19 cellular contexts compared by ENCODE assay signal in the genomic region with DNA sequence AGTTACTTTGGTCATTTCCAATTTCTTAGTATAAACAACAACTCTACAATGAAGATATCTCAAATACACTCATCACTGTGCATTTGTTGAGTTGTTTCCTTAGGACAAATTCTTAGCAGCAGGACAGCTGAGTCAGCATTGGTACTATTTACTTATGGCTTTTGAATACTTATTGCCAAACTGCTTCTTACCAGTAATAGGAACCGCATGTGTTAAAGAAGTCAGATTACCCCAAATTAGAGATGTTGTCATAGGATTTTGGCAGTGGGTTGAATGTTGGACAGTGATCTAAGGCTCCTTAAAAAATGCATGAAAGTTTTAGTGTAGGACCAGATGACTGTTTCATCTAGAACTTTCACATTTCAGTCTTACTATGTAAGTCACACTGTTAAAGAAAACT. TPM values are rescaled to one million over a fixed set of nuclear protein-coding genes. Genes with fewer than 3 reads are reported as not detected.
A peak's percentile ranks its signal among the peaks of the same experiment; 100 is the strongest.
DNase-seq lines count a peak whose midpoint lies in the region; TF ChIP-seq lines count a peak whose summit lies in the region.
"Had no signal": no experiment of that assay in that cellular context is flagged by ENCODE, and none has a peak within 500 bp of the region (broad histone marks: within the 10 kb centered on the region; RNA-seq: fewer than 3 reads in every experiment).

No MANE protein-coding gene starts in this region.

- no peak for TF ChIP-seq CTCF in epithelial cell of esophagus (IDR thresholded peaks at IDR 0.05; ENCODE audit: insufficient read depth, low read depth, low read length, missing control alignments)

- H3K4me2 ChIP-seq in mesenchymal stem cell (ENCODE audit: low read length, poor library complexity, severe bottlenecking), result no peak overlapping the region

- H4K91ac ChIP-seq in mesenchymal stem cell (ENCODE audit: low read length), result no peak overlapping the region

- no peak overlapping the region for H3K23ac ChIP-seq in mesenchymal stem cell (ENCODE audit: low read length in 2 of 2)

- no peak overlapping the region for H2BK15ac ChIP-seq in mesenchymal stem cell (ENCODE audit: low read depth, poor library complexity, severe bottlenecking)

- H4K8ac ChIP-seq in mesenchymal stem cell (ENCODE audit: low read length), result no peak overlapping the region

- no peak overlapping the region for H2BK12ac ChIP-seq in mesenchymal stem cell (ENCODE audit: low read length in 2 of 2)

- H3K27me3 ChIP-seq in mesenchymal stem cell (ENCODE audit: control insufficient read depth in 1 of 2, insufficient read depth in 1 of 2, low read length in 2 of 2), result no peaks in the 10 kb centered on the region
- H3K27me3 ChIP-seq: sigmoid colon, upper lobe of right lung had no signal

- H3K4me3 ChIP-seq in SK-N-MC (peak overlapping the region; percentile 15), epithelial cell of esophagus (ENCODE audit: low read length) (no peak overlapping the region), mesenchymal stem cell (ENCODE audit: insufficient read depth in 1 of 2, low read depth in 1 of 2, low read length in 2 of 2) (no peak overlapping the region)
- H3K4me3 ChIP-seq: sigmoid colon, upper lobe of right lung had no signal

- H3K4ac ChIP-seq in mesenchymal stem cell (ENCODE audit: low read depth in 1 of 2, low read length in 2 of 2), result no peak overlapping the region

- in situ Hi-C loops in G401 (cut with HindIII; ENCODE audit: low sequenced_read_pairs), result no loop called here

- peaks cover 3% of the 10 kb centered on the region for H3K4me1 ChIP-seq in mesenchymal stem cell (ENCODE audit: control insufficient read depth, insufficient read depth, low read depth, low read length)
- H3K4me1 ChIP-seq: sigmoid colon had no signal

- H3K36me3 ChIP-seq in SK-N-MC (ENCODE audit: insufficient read depth, low read length), result no peaks in the 10 kb centered on the region
- H3K36me3 ChIP-seq in mesenchymal stem cell (ENCODE audit: control insufficient read depth in 1 of 2, insufficient read depth in 2 of 2, low read depth in 1 of 2, low read length in 2 of 2), result no peaks in the 10 kb centered on the region
- H3K36me3 ChIP-seq: sigmoid colon, upper lobe of right lung had no signal

- 88% methylated on average over 1 of the region's 1 CpG for WGBS in mesenchymal stem cell

- H3K9ac ChIP-seq in SK-N-MC (ENCODE audit: insufficient read length) (no peak overlapping the region), mesenchymal stem cell (ENCODE audit: low read length) (peak overlapping the region; percentile 36)

- peak; percentile 3 for DNase-seq in H4 (ENCODE audit: low spot score)
- DNase-seq in SK-N-MC (ENCODE audit: low read depth, low spot score), result peak; percentile 77
- peak; percentile 71 for DNase-seq in epithelial cell of esophagus (ENCODE audit: low read depth)
- DNase-seq in mesenchymal stem cell, result no peak
- no peak for DNase-seq in G401 (ENCODE audit: low spot score)
- no peak for DNase-seq in stimulated activated CD4-positive, alpha-beta T cell treated with anti-CD3 and anti-CD28 coated beads, Interleukin-15, amount 100 ng/mL, for 24 hours
- no peak for DNase-seq in globus pallidus (ENCODE audit: low spot score)
- DNase-seq in DMS53 (lab: John Stamatoyannopoulos, UW), result no peak
- DNase-seq: activated CD4-positive, alpha-beta T cell treated with anti-CD3 and anti-CD28 coated beads for 4 hours; cerebellar nuclear complex; COR-L47; effector memory CD8-positive, alpha-beta T cell; NCI-H2081 treated with DMSO at 0.1 percent for 48 hours; NCI-H510A; sigmoid colon; stimulated activated CD4-positive, alpha-beta T cell treated with anti-CD3 and anti-CD28 coated beads, Interleukin-1b, Interleukin-23, amount 100 ng/mL, for 48 hours; stimulated activated naive CD4-positive, alpha-beta T cell treated with Interleukin-2 at 50 U/mL for 16 hours; T-helper 1 cell; upper lobe of right lung had no signal

- H3K9me3 ChIP-seq in SK-N-MC (ENCODE audit: low read depth, low read length) (no peaks in the 10 kb centered on the region), mesenchymal stem cell (ENCODE audit: control insufficient read depth, low read length) (no peaks in the 10 kb centered on the region)
- H3K9me3 ChIP-seq: upper lobe of right lung had no signal

- H3K27ac ChIP-seq in SK-N-MC, result peak overlapping the region; percentile 86
- H3K27ac ChIP-seq in mesenchymal stem cell (ENCODE audit: low read length, poor library complexity, severe bottlenecking), result no peak overlapping the region
- H3K27ac ChIP-seq: sigmoid colon, upper lobe of right lung had no signal

- no peak overlapping the region for H2AK5ac ChIP-seq in mesenchymal stem cell (ENCODE audit: low read length, severe bottlenecking)

- H3K14ac ChIP-seq in mesenchymal stem cell (ENCODE audit: low read length in 2 of 2), result no peak overlapping the region

- no peak overlapping the region for H3K18ac ChIP-seq in mesenchymal stem cell (ENCODE audit: low read depth in 1 of 2, low read length in 2 of 2)

- no peak overlapping the region for H2AFZ ChIP-seq in mesenchymal stem cell (ENCODE audit: low read depth, low read length)

- no peak overlapping the region for H2BK120ac ChIP-seq in mesenchymal stem cell (ENCODE audit: low read depth, low read length)

- no peak overlapping the region for H2BK5ac ChIP-seq in mesenchymal stem cell (ENCODE audit: low read depth, low read length, poor library complexity, severe bottlenecking)

- H3K79me1 ChIP-seq in mesenchymal stem cell (replicated peaks; ENCODE audit: low read length, poor library complexity, severe bottlenecking), result no peaks in the 10 kb centered on the region

RNA-seq across cellular contexts. Expression of gene KANK1, which starts 56.9 kb away (rescaled TPM):
- 12.9 and 19.3 TPM in 2 replicates for total RNA-seq in H4 (2014; rRNA removed; shearing (Covaris generic))
- polyA plus RNA-seq in mesenchymal stem cell (2013, experiment 1 of 2), result 18.3 TPM
- 18.1 TPM for polyA plus RNA-seq in mesenchymal stem cell (2013, experiment 2 of 2)
- 0.31 TPM in 1 of 2 replicates, not detected in the other for total RNA-seq in G401 (2014; rRNA removed; shearing (Covaris generic))

Comparison
In these comparisons a context has a peak if more than half of its experiments do, and no peak if none do; other contexts are left out.
1. DNase-seq: peak in H4 (single experiment), SK-N-MC (single experiment) and epithelial cell of esophagus (single experiment); none in mesenchymal stem cell (single experiment), G401 (single experiment), stimulated activated CD4-positive, alpha-beta T cell treated with anti-CD3 and anti-CD28 coated beads, Interleukin-15, amount 100 ng/mL, for 24 hours (single experiment), globus pallidus (single experiment) and DMS53 (single experiment).
2. RNA of gene KANK1, which starts 56.9 kb away (total RNA-seq): 12.9 to 19.3 TPM in H4; 0.31 TPM in G401; every median in the first group is over 10 times any median in the second.